18 cellular contexts compared by ENCODE assay signal in genomic region chr22:47460870-47461269, GRCh38.
"Had no signal": no experiment of that assay in that cellular context is flagged by ENCODE, and none has a peak within 500 bp of the region (broad histone marks: within the 10 kb centered on the region; RNA-seq: fewer than 3 reads in every experiment).

No MANE protein-coding gene starts in this region.

- H3K27ac ChIP-seq: brain microvascular endothelial cell, parathyroid adenoma, tibial nerve had no signal

- H3K4me1 ChIP-seq: parathyroid adenoma, tibial nerve had no signal

- H3K27me3 ChIP-seq: brain microvascular endothelial cell, tibial nerve had no signal

- ATAC-seq: left colon; naive thymus-derived CD8-positive, alpha-beta T cell; right cardiac atrium had no signal

- DNase-seq: activated CD4-positive, alpha-beta T cell treated with anti-CD3 and anti-CD28 coated beads for 4 hours; activated CD4-positive, alpha-beta T cell treated with anti-CD3 and anti-CD28 coated beads, Interleukin-2, amount 50 U/mL, for 4 hours; activated effector memory CD4-positive, alpha-beta T cell treated with anti-CD3 and anti-CD28 coated beads, Interleukin-2, amount 50 U/mL, for 16 hours; activated naive CD4-positive, alpha-beta T cell treated with anti-CD3 and anti-CD28 coated beads for 36 hours; activated naive CD8-positive, alpha-beta T cell treated with anti-CD3 and anti-CD28 coated beads for 36 hours; activated T-cell treated with anti-CD3 and anti-CD28 coated beads for 4 hours; brain microvascular endothelial cell; cortex of kidney; foreskin fibroblast; immature natural killer cell; kidney; left colon; naive thymus-derived CD8-positive, alpha-beta T cell; right cardiac atrium; stimulated activated CD4-positive, alpha-beta T cell treated with anti-CD3 and anti-CD28 coated beads, Interleukin-2, amount 100 ng/mL, for 48 hours; stimulated activated naive CD4-positive, alpha-beta T cell treated with Interleukin-2 at 50 U/mL for 16 hours had no signal

- H3K4me3 ChIP-seq: tibial nerve had no signal

- H3K36me3 ChIP-seq: brain microvascular endothelial cell, tibial nerve had no signal
